ENCODE assay signal across 17 cellular contexts in the genomic region with DNA sequence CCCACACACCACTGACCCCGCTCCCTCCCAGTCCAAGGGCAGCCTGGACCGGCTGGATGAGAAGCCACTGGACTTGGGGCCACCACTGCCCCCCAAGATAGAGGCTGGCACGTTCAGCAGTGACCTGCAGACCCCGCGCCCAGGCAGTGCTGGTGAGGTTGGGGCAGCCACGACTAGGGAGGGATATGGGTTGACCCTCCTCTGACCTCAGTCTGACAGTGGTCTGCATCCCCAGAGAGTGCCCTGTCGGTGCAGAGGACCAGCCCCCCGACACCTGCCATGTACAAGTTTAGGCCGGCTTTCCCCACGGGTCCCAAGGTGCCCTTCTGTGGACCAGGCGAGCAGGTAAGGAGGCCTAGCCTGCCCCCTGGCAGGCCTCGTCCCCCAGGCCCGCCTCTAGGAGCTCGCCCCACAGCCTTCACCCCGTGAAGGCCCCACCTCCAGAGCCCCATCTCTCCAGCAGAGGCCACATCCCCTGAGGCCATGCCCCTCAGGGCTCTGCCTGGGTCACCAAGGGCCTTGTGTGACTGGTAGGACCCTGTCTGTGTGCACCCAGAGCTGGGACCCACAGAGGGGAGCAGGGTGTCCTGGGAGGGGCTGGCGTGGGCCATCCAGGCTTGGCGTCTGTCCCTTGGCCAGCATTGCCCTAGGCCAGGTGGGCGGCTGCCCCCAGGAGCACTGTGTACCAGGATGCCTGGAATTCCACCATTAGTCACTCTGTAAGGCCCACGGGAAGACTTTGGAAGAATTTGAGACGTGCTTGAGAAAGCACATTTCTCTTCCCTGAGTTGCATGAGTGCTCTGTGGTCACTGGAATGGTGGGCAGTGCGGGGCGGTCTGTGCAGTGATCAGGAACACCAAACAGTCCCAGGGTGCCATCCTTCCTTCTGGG. TPM values are rescaled to one million over a fixed set of nuclear protein-coding genes. Genes with fewer than 3 reads are reported as not detected.
DNase-seq lines count a peak whose midpoint lies in the region; ATAC-seq and TF ChIP-seq lines count a peak whose summit lies in the region.
"Had no signal": no experiment of that assay in that cellular context is flagged by ENCODE, and none has a peak within 500 bp of the region (broad histone marks: within the 10 kb centered on the region; RNA-seq: fewer than 3 reads in every experiment).

No MANE protein-coding gene starts in this region.

- CTCF ChIA-PET in BJ (lab: Yijun Ruan, JAX), result interaction anchor here (0.5 kb wide), 1 partner anchor 173 kb away, joined by 3 read pairs; no protein-coding TSS in a partner anchor

- no peak overlapping the region for H3K4me3 ChIP-seq in BJ (ENCODE audit: low read depth, low read length)
- no peak overlapping the region for H3K4me3 ChIP-seq in epithelial cell of proximal tubule (ENCODE audit: low read depth, low read length)
- no peak overlapping the region for H3K4me3 ChIP-seq in osteoblast (ENCODE audit: insufficient read depth, low read length)
- H3K4me3 ChIP-seq in dorsolateral prefrontal cortex, result no peak overlapping the region
- H3K4me3 ChIP-seq: right atrium auricular region had no signal

- TF ChIP-seq CTCF in BJ (IDR thresholded peaks at IDR 0.05; ENCODE audit: insufficient read depth, low read depth, low read length) (no peak), epithelial cell of proximal tubule (conservative IDR thresholded peaks at IDR 0.05; ENCODE audit: low read depth, low read length) (no peak), osteoblast (IDR thresholded peaks at IDR 0.05; ENCODE audit: extremely low read depth, low read depth, low read length) (no peak), dorsolateral prefrontal cortex (IDR thresholded peaks at IDR 0.05 in 54 of 56, conservative IDR thresholded peaks at IDR 0.05 in 2 of 56; ENCODE audit: low read depth in 1 of 56, partially characterized antibody in 56 of 56) (no peak)

- H3K36me3 ChIP-seq in BJ (ENCODE audit: control insufficient read depth, insufficient read depth, low read length), result peaks cover 18% of the 10 kb centered on the region
- peaks cover 5% of the 10 kb centered on the region for H3K36me3 ChIP-seq in osteoblast (ENCODE audit: insufficient read depth, low read length)

- H3K27ac ChIP-seq in osteoblast (ENCODE audit: low read depth, low read length) (peak overlapping the region; percentile 76), dorsolateral prefrontal cortex (peak overlapping the region in 6 of 59 donors; percentile 8 to 31 (median 16))
- H3K27ac ChIP-seq: right atrium auricular region had no signal

- H3K9me3 ChIP-seq in osteoblast (ENCODE audit: low read depth, low read length), result no peaks in the 10 kb centered on the region
- H3K9me3 ChIP-seq: right atrium auricular region had no signal

- intact Hi-C loops in dorsolateral prefrontal cortex (cut with DNase I), result no loop called here

- peaks cover 20% of the 10 kb centered on the region for H4K20me1 ChIP-seq in osteoblast (ENCODE audit: insufficient read depth, low read length)

- DNase-seq in BJ (ENCODE audit: low read depth) (peak; percentile 41), epithelial cell of proximal tubule (ENCODE audit: low read depth) (peak; percentile 51), osteoblast (ENCODE audit: insufficient read length, low spot score, missing footprints) (peak; percentile 98), NCI-H2081 treated with DMSO at 0.1 percent for 48 hours (lab: John Stamatoyannopoulos, UW) (no peak), dorsolateral prefrontal cortex (no peak)
- DNase-seq: activated CD4-positive, alpha-beta T cell treated with anti-CD3 and anti-CD28 coated beads, Interleukin-2, amount 50 U/mL, for 1 hour; activated T-cell treated with anti-CD3 and anti-CD28 coated beads, Interleukin-2, amount 50 U/mL, for 72 hours; amygdala; naive thymus-derived CD4-positive, alpha-beta T cell; NCI-H1436 treated with DMSO at 0.1 percent for 48 hours; NCI-H748 treated with DMSO at 0.1 percent for 48 hours; stimulated activated naive CD4-positive, alpha-beta T cell treated with Interleukin-2 at 50 U/mL for 16 hours had no signal

- peaks cover 50% of the 10 kb centered on the region for H3K79me2 ChIP-seq in osteoblast (ENCODE audit: insufficient read depth, low read length)

- H2AFZ ChIP-seq in osteoblast (ENCODE audit: low read length), result no peak overlapping the region

- POLR2A ChIA-PET in BJ (lab: Charles Lee), result no interaction called here

- TF ChIP-seq RAD21 in Ishikawa (IDR thresholded peaks at IDR 0.05; ENCODE audit: low read depth), result no peak

- no peak overlapping the region for H3K4me2 ChIP-seq in osteoblast (ENCODE audit: insufficient read depth, low read length)

- H3K4me1 ChIP-seq in osteoblast (ENCODE audit: insufficient read depth, low read length), result peaks cover 23% of the 10 kb centered on the region

- TF ChIP-seq EP300 in Ishikawa (IDR thresholded peaks at IDR 0.05; ENCODE audit: borderline replicate concordance), result no peak

- no peak for ATAC-seq in HG03432 (IDR thresholded peaks at IDR 0.05; ENCODE audit: unreplicated experiment)
- ATAC-seq in GM19351 (IDR thresholded peaks at IDR 0.05; ENCODE audit: unreplicated experiment), result no peak
- ATAC-seq: activated T-cell treated with anti-CD3 and anti-CD28 coated beads, Interleukin-2, amount 50 U/mL, for 72 hours; HCT116; naive thymus-derived CD4-positive, alpha-beta T cell had no signal

- H3K27me3 ChIP-seq in BJ (ENCODE audit: control insufficient read depth, insufficient read depth, low read length) (no peaks in the 10 kb centered on the region), osteoblast (ENCODE audit: insufficient read depth, low read length) (no peaks in the 10 kb centered on the region), dorsolateral prefrontal cortex (no peaks in the 10 kb centered on the region)
- H3K27me3 ChIP-seq: right atrium auricular region had no signal

TF ChIP-seq in Ishikawa, 13 proteins besides CTCF, POLR2A, EP300 and RAD21:
- TF ChIP-seq TCF12 (IDR thresholded peaks at IDR 0.05; ENCODE audit: low read depth), result no peak
- peak; percentile 40; the same call in 1 of the 2 replicates for TF ChIP-seq TEAD4 (IDR thresholded peaks at IDR 0.05)
- no peak for TF ChIP-seq ZBTB7A (IDR thresholded peaks at IDR 0.05; ENCODE audit: low read depth)
TF ChIP-seq in Ishikawa: peak in this region for 1.

RNA-seq across cellular contexts. Expression of a gene that starts 9.4 kb away (rescaled TPM):
- polyA plus RNA-seq in BJ (2011; rRNA removed), result 4.9 and 6.5 TPM in 2 replicates
- 0.98 and 1.6 TPM in 2 replicates for polyA minus RNA-seq in BJ (2011; rRNA and poly(A)+ RNA removed)
- total RNA-seq in epithelial cell of proximal tubule (0.36 TPM in 1 of 2 replicates, not detected in the other), osteoblast (0.36 and 0.59 TPM in 2 replicates), dorsolateral prefrontal cortex (1 to 10 TPM in 57 of 120 experiments, under 1 TPM in 51, not detected in 12; 0.26 to 4.4 (median 1.0) TPM)
- total RNA-seq: activated T-cell treated with anti-CD3 and anti-CD28 coated beads, Interleukin-2, amount 50 U/mL, for 72 hours; naive thymus-derived CD4-positive, alpha-beta T cell had no signal
- polyA plus RNA-seq: naive thymus-derived CD4-positive, alpha-beta T cell had no signal

RNA-seq across cellular contexts. Expression of a gene that starts 9.8 kb away (rescaled TPM):
- polyA plus RNA-seq in BJ (2011; rRNA removed), result 15.1 and 32.2 TPM in 2 replicates
- polyA minus RNA-seq in BJ (2011; rRNA and poly(A)+ RNA removed), result 13.5 and 17.6 TPM in 2 replicates
- total RNA-seq in epithelial cell of proximal tubule (14.8 and 37.8 TPM in 2 replicates), osteoblast (9.8 and 11.8 TPM in 2 replicates), dorsolateral prefrontal cortex (100 to 1,000 TPM in 37 of 120 experiments, 10 to 100 TPM in 83; 72.3 to 140 (median 93.7) TPM)

RNA-seq across cellular contexts. Expression of a gene that starts 24.4 kb away (rescaled TPM):
- 20.1 and 34.2 TPM in 2 replicates for polyA plus RNA-seq in BJ (2011; rRNA removed)
- 32.0 and 49.5 TPM in 2 replicates for polyA minus RNA-seq in BJ (2011; rRNA and poly(A)+ RNA removed)
- total RNA-seq in epithelial cell of proximal tubule, result 21.3 and 52.7 TPM in 2 replicates
- total RNA-seq in osteoblast, result 35.9 and 43.8 TPM in 2 replicates
- 10 to 100 TPM; 33.1 to 73.3 (median 50.4) TPM for total RNA-seq in dorsolateral prefrontal cortex

RNA-seq across cellular contexts. Expression of a gene that starts 25.5 kb away (rescaled TPM):
- polyA plus RNA-seq in BJ (2011; rRNA removed), result 164 and 166 TPM in 2 replicates
- 69.5 and 109 TPM in 2 replicates for polyA minus RNA-seq in BJ (2011; rRNA and poly(A)+ RNA removed)
- total RNA-seq in epithelial cell of proximal tubule (1,034 and 1,401 TPM in 2 replicates), osteoblast (78.4 and 85.8 TPM in 2 replicates), dorsolateral prefrontal cortex (100 to 1,000 TPM in 20 of 120 experiments, 10 to 100 TPM in 100; 46.3 to 128 (median 87.9) TPM)

Comparison
In these comparisons a context has a peak if more than half of its experiments do, and no peak if none do; other contexts are left out.
1. DNase-seq: peak in BJ (single experiment), epithelial cell of proximal tubule (single experiment) and osteoblast (single experiment); none in NCI-H2081 treated with DMSO at 0.1 percent for 48 hours (single experiment) and dorsolateral prefrontal cortex (0 of 10).